Comparison of ENCODE assay signal across 13 cellular contexts in genomic region chr3:193851941-193852674, GRCh38.
A peak's percentile ranks its signal among the peaks of the same experiment; 100 is the strongest.
DNase-seq lines count a peak whose midpoint lies in the region; ATAC-seq and TF ChIP-seq lines count a peak whose summit lies in the region.
"Had no signal": no experiment of that assay in that cellular context is flagged by ENCODE, and none has a peak within 500 bp of the region (broad histone marks: within the 10 kb centered on the region; RNA-seq: fewer than 3 reads in every experiment).

No MANE protein-coding gene starts in this region.

- intact Hi-C loops in Right ventricle myocardium superior (cut with DNase I) (no loop called here), breast epithelium (cut with DNase I; ENCODE audit: low total_unique reads) (no loop called here)

- peak overlapping the region; percentile 79 for H2BK12ac ChIP-seq in trophoblast cell (ENCODE audit: low read length)

- no peak overlapping the region for H2AFZ ChIP-seq in trophoblast cell (ENCODE audit: insufficient read depth, low read length, poor library complexity)

- H3K27me3 ChIP-seq in trophoblast cell (ENCODE audit: insufficient read depth, low read length) (no peaks in the 10 kb centered on the region), breast epithelium (no peaks in the 10 kb centered on the region)

- no peak overlapping the region for H4K8ac ChIP-seq in trophoblast cell (ENCODE audit: low read depth, low read length)

- WGBS in trophoblast cell (ENCODE audit: extremely low coverage, insufficient coverage, insufficient read length) = no CpG with 5 or more reads among the region's 13 CpGs

- ATAC-seq in Right ventricle myocardium superior (ENCODE audit: poor library complexity) = peak; percentile 61
- ATAC-seq in HG03108 (IDR thresholded peaks at IDR 0.05; ENCODE audit: unreplicated experiment) = no peak
- ATAC-seq in HG03196 (IDR thresholded peaks at IDR 0.05; ENCODE audit: unreplicated experiment) = no peak

- H3K9me3 ChIP-seq in trophoblast cell (ENCODE audit: insufficient read depth, low read depth, low read length) = no peaks in the 10 kb centered on the region
- no peaks in the 10 kb centered on the region for H3K9me3 ChIP-seq in breast epithelium

- peaks cover 6% of the 10 kb centered on the region for H3K79me1 ChIP-seq in trophoblast cell (ENCODE audit: low read length)

- no peak overlapping the region for H2BK5ac ChIP-seq in trophoblast cell (ENCODE audit: low read depth, low read length, poor library complexity)

- H3K4me1 ChIP-seq in trophoblast cell (ENCODE audit: control insufficient read depth in 1 of 2, insufficient read depth in 2 of 2, low read length in 2 of 2) = peaks cover 4 to 9% of the 10 kb centered on the region in 2 experiments
- H3K4me1 ChIP-seq in breast epithelium = peaks cover 0 to 6% of the 10 kb centered on the region in 2 donors

- peak overlapping the region; percentile 6 for H3K27ac ChIP-seq in trophoblast cell (ENCODE audit: low read depth, low read length)
- H3K27ac ChIP-seq in breast epithelium = peak overlapping the region in 1 of 2 donors; percentile 29
- H3K27ac ChIP-seq: KMS-11 had no signal

- TF ChIP-seq CTCF in breast epithelium (IDR thresholded peaks at IDR 0.05) = no peak

- TF ChIP-seq POLR2A in breast epithelium (IDR thresholded peaks at IDR 0.05) = no peak

- peak overlapping the region; percentile 89 for H2BK120ac ChIP-seq in trophoblast cell (ENCODE audit: insufficient read depth, low read length, poor library complexity)

- no peak overlapping the region for H2AK5ac ChIP-seq in trophoblast cell (ENCODE audit: low read length)

- no peak overlapping the region for H4K12ac ChIP-seq in trophoblast cell (ENCODE audit: low read depth, low read length)

- no peak overlapping the region for H3K4ac ChIP-seq in trophoblast cell (ENCODE audit: low read depth, low read length)

- no peak overlapping the region for H3K4me3 ChIP-seq in trophoblast cell (ENCODE audit: low read depth, low read length)
- H3K4me3 ChIP-seq in breast epithelium = no peak overlapping the region

- H3K23ac ChIP-seq in trophoblast cell (ENCODE audit: low read length) = no peak overlapping the region

- no peak overlapping the region for H3K18ac ChIP-seq in trophoblast cell (ENCODE audit: low read length)

- H3K36me3 ChIP-seq in trophoblast cell (ENCODE audit: control insufficient read depth in 1 of 2, insufficient read depth in 2 of 2, low read length in 2 of 2) (no peaks in the 10 kb centered on the region), breast epithelium (no peaks in the 10 kb centered on the region)

- peak; percentile 83 for DNase-seq in DMS79 treated with DMSO at 0.1 percent for 48 hours (lab: John Stamatoyannopoulos, UW)
- peak; percentile 71 for DNase-seq in RPMI7951 (ENCODE audit: low read depth)
- DNase-seq in Right ventricle myocardium superior = peak; percentile 53
- no peak for DNase-seq in trophoblast cell
- DNase-seq in SHP77 (lab: John Stamatoyannopoulos, UW) = no peak
- DNase-seq in breast epithelium (ENCODE audit: low spot score in 2 of 2) = no peak
- DNase-seq: activated CD4-positive, alpha-beta T cell treated with anti-CD3 and anti-CD28 coated beads, Interleukin-2, amount 50 U/mL, for 4 hours; amniotic stem cell; CD4-positive, alpha-beta memory T cell; OCI-M1 had no signal

- no peak overlapping the region for H3K4me2 ChIP-seq in trophoblast cell (ENCODE audit: low read length)
- H3K4me2 ChIP-seq: KMS-11 had no signal

- H4K91ac ChIP-seq in trophoblast cell (ENCODE audit: low read depth, low read length) = peak overlapping the region; percentile 36

- H3K9ac ChIP-seq in trophoblast cell (ENCODE audit: low read length) = no peak overlapping the region
- H3K9ac ChIP-seq: KMS-11 had no signal

- H3K79me2 ChIP-seq in trophoblast cell (ENCODE audit: control insufficient read depth, insufficient read depth, low read length, poor library complexity) = no peaks in the 10 kb centered on the region

- no peak overlapping the region for H3K14ac ChIP-seq in trophoblast cell (ENCODE audit: low read length)

Comparison
In these comparisons a context has a peak if more than half of its experiments do, and no peak if none do; other contexts are left out.
1. DNase-seq: peak in DMS79 treated with DMSO at 0.1 percent for 48 hours (single experiment), RPMI7951 (single experiment) and Right ventricle myocardium superior (single experiment); none in trophoblast cell (0 of 2), SHP77 (0 of 2) and breast epithelium (0 of 2).